9 cellular contexts compared by ENCODE assay signal in the genomic region with DNA sequence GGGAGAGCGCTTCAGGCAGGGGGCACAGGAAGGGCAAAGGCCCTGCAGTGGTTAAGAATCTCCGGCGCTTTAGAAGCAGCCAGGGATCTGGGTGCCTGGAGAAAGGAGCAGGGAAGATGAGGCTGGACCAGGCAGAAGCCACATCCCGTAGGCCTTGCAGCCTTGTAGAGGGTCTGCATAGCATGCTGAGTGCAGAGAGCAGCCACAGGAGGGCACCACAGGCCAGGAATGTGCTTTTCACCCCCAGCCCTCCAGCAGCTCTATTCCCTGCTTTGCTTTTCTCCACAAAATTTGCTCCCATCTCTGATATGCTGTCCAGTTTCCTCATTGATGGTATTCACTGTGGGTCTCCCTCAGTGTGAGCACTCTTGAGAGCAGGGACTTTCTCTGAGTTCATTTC. TPM values are rescaled to one million over a fixed set of nuclear protein-coding genes. Genes with fewer than 3 reads are reported as not detected.
A peak's percentile ranks its signal among the peaks of the same experiment; 100 is the strongest.
DNase-seq lines count a peak whose midpoint lies in the region; ATAC-seq and TF ChIP-seq lines count a peak whose summit lies in the region.
"Had no signal": no experiment of that assay in that cellular context is flagged by ENCODE, and none has a peak within 500 bp of the region (broad histone marks: within the 10 kb centered on the region; RNA-seq: fewer than 3 reads in every experiment).

No MANE protein-coding gene starts in this region.

- CTCF ChIA-PET in OCI-LY7 (lab: Charles Lee; ENCODE audit: unreplicated experiment) = no interaction called here
- CTCF ChIA-PET in mammary epithelial cell (lab: Charles Lee; ENCODE audit: low non-redundant PET) = interaction anchor here (0.6 to 0.7 kb wide), 2 partner anchors 47 to 187 kb away, joined by 3 to 4 read pairs; a partner anchor contains a TSS

- peaks cover 86% of the 10 kb centered on the region for H3K36me3 ChIP-seq in OCI-LY7 (ENCODE audit: insufficient read depth, low read length)
- no peaks in the 10 kb centered on the region for H3K36me3 ChIP-seq in mammary epithelial cell (ENCODE audit: insufficient read depth, low read length)
- no peaks in the 10 kb centered on the region for H3K36me3 ChIP-seq in testis (ENCODE audit: low read depth, missing control alignments)

- H3K27me3 ChIP-seq in mammary epithelial cell (ENCODE audit: insufficient read depth, low read length) (no peaks in the 10 kb centered on the region), testis (no peaks in the 10 kb centered on the region)
- H3K27me3 ChIP-seq: BLaER1 treated with 17β-estradiol and CSF1 and Interleukin-3, amounts not matched to agents 10 nM and 100 nM had no signal

- no peak overlapping the region for H3K9ac ChIP-seq in mammary epithelial cell (ENCODE audit: insufficient read depth, low read length)

- TF ChIP-seq CTCF in OCI-LY7 (conservative IDR thresholded peaks at IDR 0.05; ENCODE audit: low read length) (peak; percentile 67), mammary epithelial cell (conservative IDR thresholded peaks at IDR 0.05 in 1 of 2, IDR thresholded peaks at IDR 0.05 in 1 of 2; ENCODE audit: extremely low read depth in 1 of 2, insufficient read depth in 1 of 2, low read depth in 1 of 2, low read length in 2 of 2) (peak; percentile 52 to 77), testis (IDR thresholded peaks at IDR 0.05) (peak; percentile 18 to 32 (median 18))

- H3K79me2 ChIP-seq in OCI-LY7 (ENCODE audit: insufficient read depth, low read depth, low read length) = peaks cover 37% of the 10 kb centered on the region
- peaks cover 29% of the 10 kb centered on the region for H3K79me2 ChIP-seq in mammary epithelial cell (ENCODE audit: insufficient read depth, low read length)

- H3K4me3 ChIP-seq in OCI-LY7 (ENCODE audit: low read depth, low read length, poor library complexity, severe bottlenecking) (no peak overlapping the region), mammary epithelial cell (replicated peaks in 1 of 3; ENCODE audit: insufficient read depth in 1 of 3, low read depth in 2 of 3, low read length in 3 of 3) (no peak overlapping the region), testis (no peak overlapping the region)
- H3K4me3 ChIP-seq: BLaER1 treated with 17β-estradiol and CSF1 and Interleukin-3, amounts not matched to agents 10 nM and 100 nM had no signal

- no peak for TF ChIP-seq POLR2A in testis (IDR thresholded peaks at IDR 0.05)

- no peak overlapping the region for H3K4me2 ChIP-seq in OCI-LY7 (ENCODE audit: low read length)
- H3K4me2 ChIP-seq in mammary epithelial cell (ENCODE audit: insufficient read depth, low read depth, low read length) = no peak overlapping the region
- H3K4me2 ChIP-seq: BLaER1 treated with 17β-estradiol and CSF1 and Interleukin-3, amounts not matched to agents 10 nM and 100 nM had no signal

- BruUV-seq in OCI-LY7 (replicated peaks; lab: Mats Ljungman, UMichigan) (no TSS peak), mammary epithelial cell (replicated peaks; lab: Mats Ljungman, UMichigan) (no TSS peak)

- DNase-seq in NCI-H2029 (lab: John Stamatoyannopoulos, UW) (peak; percentile 35), NCI-H2029 treated with DMSO at 0.1 percent for 48 hours (lab: John Stamatoyannopoulos, UW) (no peak), OCI-LY7 (ENCODE audit: low spot score) (peak; percentile 36), mammary epithelial cell (peak; percentile 17), kidney glomerular epithelial cell (lab: John Stamatoyannopoulos, UW) (peak; percentile 37), testis (peak; percentile 74), NCI-H446 (lab: John Stamatoyannopoulos, UW) (no peak)

- no peak overlapping the region for H2AFZ ChIP-seq in OCI-LY7 (ENCODE audit: low read length)
- H2AFZ ChIP-seq in mammary epithelial cell (ENCODE audit: low read depth, low read length) = no peak overlapping the region

- H3K9me3 ChIP-seq in OCI-LY7 (ENCODE audit: low read length) = no peaks in the 10 kb centered on the region
- no peaks in the 10 kb centered on the region for H3K9me3 ChIP-seq in mammary epithelial cell (replicated peaks; ENCODE audit: insufficient read depth, low read length)
- no peaks in the 10 kb centered on the region for H3K9me3 ChIP-seq in testis
- H3K9me3 ChIP-seq: BLaER1 treated with 17β-estradiol and CSF1 and Interleukin-3, amounts not matched to agents 10 nM and 100 nM had no signal

- H4K20me1 ChIP-seq in OCI-LY7 (ENCODE audit: insufficient read depth, low read length) = peaks cover 11% of the 10 kb centered on the region
- no peaks in the 10 kb centered on the region for H4K20me1 ChIP-seq in mammary epithelial cell (ENCODE audit: insufficient read depth, low read length)

- WGBS in mammary epithelial cell (ENCODE audit: low coverage, missing lambda C conversion rate) = 88% methylated on average over 4 of the region's 4 CpGs
- WGBS in testis, 2 donors = 76 to 82% methylated on average over 4 of the region's 4 CpGs

- ATAC-seq in HG03108 (IDR thresholded peaks at IDR 0.05; ENCODE audit: unreplicated experiment) = no peak

- dilution Hi-C loops in mammary epithelial cell (cut with HindIII; ENCODE audit: low sequenced_read_pairs) = no loop called here

- intact Hi-C loops in OCI-LY7 (cut with micrococcal nuclease; ENCODE audit: unreplicated experiment) (no loop called here), mammary epithelial cell (cut with micrococcal nuclease) (loop anchor here (1.0 kb wide), 3 partner anchors 54 to 110 kb away; a partner anchor contains a TSS), testis (cut with DNase I; ENCODE audit: low total_unique reads) (no loop called here)

- H3K4me1 ChIP-seq in OCI-LY7 (ENCODE audit: insufficient read depth, low read length, poor library complexity, severe bottlenecking) (peaks cover 27% of the 10 kb centered on the region), mammary epithelial cell (ENCODE audit: insufficient read depth, low read length) (peaks cover 5% of the 10 kb centered on the region), testis (peaks cover 5% of the 10 kb centered on the region)

- in situ Hi-C loops in mammary epithelial cell (cut with MboI; ENCODE audit: low sequenced_read_pairs in 2 of 2) = no loop called here

- POLR2A ChIA-PET in OCI-LY7 (lab: Charles Lee) = interaction anchor here (0.6 kb wide), 1 partner anchor 70 kb away, joined by 6 read pairs; no protein-coding TSS in a partner anchor

- no peak overlapping the region for H3K27ac ChIP-seq in OCI-LY7 (ENCODE audit: low read depth, low read length, poor library complexity, severe bottlenecking)
- H3K27ac ChIP-seq in mammary epithelial cell (ENCODE audit: insufficient read depth, low read depth, low read length) = no peak overlapping the region
- H3K27ac ChIP-seq in testis = no peak overlapping the region
- H3K27ac ChIP-seq: BLaER1 treated with 17β-estradiol and CSF1 and Interleukin-3, amounts not matched to agents 10 nM and 100 nM had no signal

- H3K9me2 ChIP-seq in OCI-LY7 (ENCODE audit: insufficient read depth, low read length) = no peaks in the 10 kb centered on the region

RNA-seq across cellular contexts. Expression of a gene that starts 5.7 kb away (rescaled TPM):
- 39.0 and 44.5 TPM in 2 replicates for total RNA-seq in OCI-LY7 (2014; rRNA removed; shearing (Covaris generic))
- total RNA-seq in OCI-LY7 (2022) (60.2 and 65.4 TPM in 2 replicates), mammary epithelial cell (10 to 100 TPM in 1 of 2 donors, under 1 TPM in 1; 0.83 to 11.4 TPM), testis (100 to 1,000 TPM in 1 of 2 donors, 10 to 100 TPM in 1; 72.3 to 106 TPM)
- polyA plus RNA-seq in mammary epithelial cell (9.3 TPM), testis (ENCODE audit: insufficient read depth, low read depth, low replicate concordance) (178 TPM)
- polyA minus RNA-seq in mammary epithelial cell = 13.7 TPM

RNA-seq across cellular contexts. Expression of a gene that starts 6.3 kb away (rescaled TPM):
- 4.9 and 7.3 TPM in 2 replicates for total RNA-seq in OCI-LY7 (2014; rRNA removed; shearing (Covaris generic))
- 7.3 and 7.5 TPM in 2 replicates for total RNA-seq in OCI-LY7 (2022)
- total RNA-seq in mammary epithelial cell = 1 to 10 TPM; 2.3 to 2.6 TPM
- 3.1 TPM for polyA plus RNA-seq in mammary epithelial cell
- polyA minus RNA-seq in mammary epithelial cell = 0.57 TPM
- total RNA-seq in testis = 10 to 100 TPM; 25.0 to 34.2 TPM
- polyA plus RNA-seq in testis (ENCODE audit: insufficient read depth, low read depth, low replicate concordance) = 25.8 TPM

RNA-seq across cellular contexts. Expression of a gene that starts 27.8 kb away (rescaled TPM):
- total RNA-seq in OCI-LY7 (2014; rRNA removed; shearing (Covaris generic)) = 0.66 TPM in 1 of 2 replicates, not detected in the other
- total RNA-seq in OCI-LY7 (2022) (2.4 and 2.6 TPM in 2 replicates), mammary epithelial cell (1 to 10 TPM; 3.9 to 5.7 TPM), testis (10 to 100 TPM; 20.7 to 24.2 TPM)
- polyA plus RNA-seq in mammary epithelial cell (0.17 TPM), testis (ENCODE audit: insufficient read depth, low read depth, low replicate concordance) (18.2 TPM)
- polyA minus RNA-seq in mammary epithelial cell = not detected

RNA-seq across cellular contexts. Expression of a gene that starts 46.4 kb away (rescaled TPM):
- total RNA-seq in OCI-LY7 (2014; rRNA removed; shearing (Covaris generic)) = 19.5 and 29.0 TPM in 2 replicates
- total RNA-seq in OCI-LY7 (2022) = 28.7 and 38.2 TPM in 2 replicates
- total RNA-seq in mammary epithelial cell = 10 to 100 TPM; 16.2 to 31.4 TPM
- 31.9 TPM for polyA plus RNA-seq in mammary epithelial cell
- polyA minus RNA-seq in mammary epithelial cell = 26.6 TPM
- total RNA-seq in testis = 10 to 100 TPM; 22.8 to 26.3 TPM
- 11.9 TPM for polyA plus RNA-seq in testis (ENCODE audit: insufficient read depth, low read depth, low replicate concordance)

RNA-seq across cellular contexts. Expression of a gene that starts 50.5 kb away (rescaled TPM):
- total RNA-seq in OCI-LY7 (2014; rRNA removed; shearing (Covaris generic)) = not detected in 2 replicates
- total RNA-seq in OCI-LY7 (2022) = not detected in 2 replicates
- total RNA-seq in mammary epithelial cell = not detected
- not detected for polyA plus RNA-seq in mammary epithelial cell
- not detected for polyA minus RNA-seq in mammary epithelial cell
- total RNA-seq in testis = 1 to 10 TPM; 3.3 to 3.4 TPM
- polyA plus RNA-seq in testis (ENCODE audit: insufficient read depth, low read depth, low replicate concordance) = 2.6 TPM

Comparison
In these comparisons a context has a peak if more than half of its experiments do, and no peak if none do; other contexts are left out.
1. DNase-seq: peak in NCI-H2029 (single experiment), OCI-LY7 (single experiment), mammary epithelial cell (single experiment), kidney glomerular epithelial cell (single experiment) and testis (single experiment); none in NCI-H2029 treated with DMSO at 0.1 percent for 48 hours (single experiment) and NCI-H446 (0 of 2).
2. Peak in every context shown above with its lines, with median percentiles within 50 percentile points of each other: CTCF ChIP-seq.